Comparison of ENCODE assay signal across 31 cellular contexts in genomic region chr4:156803056-156803455, GRCh38.
DNase-seq lines count a peak whose midpoint lies in the region; ATAC-seq, FAIRE-seq and TF ChIP-seq lines count a peak whose summit lies in the region.
"Had no signal": no experiment of that assay in that cellular context is flagged by ENCODE, and none has a peak within 500 bp of the region (broad histone marks: within the 10 kb centered on the region; RNA-seq: fewer than 3 reads in every experiment).

No MANE protein-coding gene starts in this region.

- DNase-seq in AG09309 (ENCODE audit: low read depth) (peak; percentile 17), astrocyte (ENCODE audit: low read depth) (peak; percentile 9), foreskin fibroblast (peak; percentile 34 to 67), NOMO-1 treated with DMSO at 0.1 percent for 48 hours (lab: John Stamatoyannopoulos, UW; ENCODE audit: unreplicated experiment) (no peak), NOMO-1 treated with dmso at 0.1 percent for 144 hours (lab: John Stamatoyannopoulos, UW; ENCODE audit: unreplicated experiment) (no peak)
- DNase-seq: activated CD8-positive, alpha-beta T cell treated with anti-CD3 and anti-CD28 coated beads, Interleukin-2, amount 10 ng/mL, durations not matched to agents 7 days and 5 days; activated gamma-delta T cell treated with Interleukin-2 at 50 U/mL for 16 hours; activated T-cell treated with anti-CD3 and anti-CD28 coated beads for 4 hours; COR-L47; dermis blood vessel endothelial cell; DMS79 treated with DMSO at 0.1 percent for 48 hours; GOT3; heart left ventricle; left colon; NCI-H146; NCI-H446 treated with DMSO at 0.1 percent for 48 hours; SJCRH30; T-helper 1 cell; upper lobe of left lung had no signal

- FAIRE-seq in astrocyte (lab: Jason Lieb, UNC), result peak; percentile 82
- FAIRE-seq: A204.1, bronchial epithelial cell, endometrium, RCC 7860, TTC549 had no signal

- H3K36me3 Mint-ChIP-seq in astrocyte (ENCODE audit: low read depth, unreplicated experiment), result no peaks in the 10 kb centered on the region
- H3K36me3 Mint-ChIP-seq: memory B cell had no signal

- H3K79me2 ChIP-seq in astrocyte (ENCODE audit: insufficient read depth, low read length), result peaks cover 5% of the 10 kb centered on the region

- no peak overlapping the region for H3K4me2 ChIP-seq in astrocyte (ENCODE audit: low read length)
- H3K4me2 ChIP-seq: BLaER1 treated with 17β-estradiol and CSF1 and Interleukin-3, amounts not matched to agents 10 nM and 100 nM; KMS-11 had no signal

- H3K4me3 ChIP-seq in AG09309 (ENCODE audit: control insufficient read depth, low read depth, low read length), result no peak overlapping the region
- H3K4me3 ChIP-seq in astrocyte (ENCODE audit: insufficient read depth, low read depth, low read length), result no peak overlapping the region
- no peak overlapping the region for H3K4me3 ChIP-seq in foreskin fibroblast (ENCODE audit: low read depth in 1 of 2, low read length in 2 of 2)
- H3K4me3 ChIP-seq: BLaER1 treated with 17β-estradiol and CSF1 and Interleukin-3, amounts not matched to agents 10 nM and 100 nM; heart left ventricle; SJCRH30; skin epidermis; upper lobe of left lung had no signal

- H4K20me1 ChIP-seq in astrocyte (ENCODE audit: insufficient read depth, low read length), result no peaks in the 10 kb centered on the region
- H4K20me1 ChIP-seq: BLaER1 treated with 17β-estradiol and CSF1 and Interleukin-3, amounts not matched to agents 10 nM and 100 nM had no signal

- no peak overlapping the region for H2AFZ ChIP-seq in astrocyte (ENCODE audit: low read depth, low read length)

- H3K4me1 ChIP-seq in astrocyte (ENCODE audit: insufficient read depth, low read length), result peaks cover 14% of the 10 kb centered on the region

- no peaks in the 10 kb centered on the region for H3K36me3 ChIP-seq in astrocyte (ENCODE audit: insufficient read depth, low read length)
- H3K36me3 ChIP-seq: BLaER1 treated with 17β-estradiol and CSF1 and Interleukin-3, amounts not matched to agents 10 nM and 100 nM; heart left ventricle; SJCRH30; upper lobe of left lung had no signal

- H3K27ac ChIP-seq in astrocyte (ENCODE audit: low read depth, low read length), result no peak overlapping the region
- H3K27ac ChIP-seq: BLaER1 treated with 17β-estradiol and CSF1 and Interleukin-3, amounts not matched to agents 10 nM and 100 nM; heart left ventricle; KMS-11; SJCRH30; skin epidermis; upper lobe of left lung had no signal

- no peak overlapping the region for H3K4me3 Mint-ChIP-seq in astrocyte (ENCODE audit: unreplicated experiment)
- H3K4me3 Mint-ChIP-seq: activated CD8-positive, alpha-beta T cell treated with anti-CD3 and anti-CD28 coated beads, Interleukin-2, amount 10 ng/mL, durations not matched to agents 7 days and 5 days; memory B cell had no signal

- H3K4me1 Mint-ChIP-seq in astrocyte (ENCODE audit: low read depth, unreplicated experiment), result peaks cover 29% of the 10 kb centered on the region
- H3K4me1 Mint-ChIP-seq: memory B cell had no signal

- H3K27me3 Mint-ChIP-seq in astrocyte (ENCODE audit: low read depth, unreplicated experiment), result no peaks in the 10 kb centered on the region
- H3K27me3 Mint-ChIP-seq: memory B cell had no signal

- H3K9me3 ChIP-seq in astrocyte (ENCODE audit: insufficient read depth, low read depth, low read length), result no peaks in the 10 kb centered on the region
- H3K9me3 ChIP-seq: BLaER1 treated with 17β-estradiol and CSF1 and Interleukin-3, amounts not matched to agents 10 nM and 100 nM; heart left ventricle; SJCRH30; upper lobe of left lung had no signal

- ATAC-seq in HG03432 (IDR thresholded peaks at IDR 0.05; ENCODE audit: unreplicated experiment), result peak; percentile 60
- no peak for ATAC-seq in GM21529 (IDR thresholded peaks at IDR 0.05; ENCODE audit: unreplicated experiment)
- no peak for ATAC-seq in GM18520 (IDR thresholded peaks at IDR 0.05; ENCODE audit: unreplicated experiment)
- ATAC-seq: activated CD8-positive, alpha-beta T cell treated with anti-CD3 and anti-CD28 coated beads, Interleukin-2, amount 10 ng/mL, durations not matched to agents 7 days and 5 days; heart left ventricle; left colon had no signal

- no peaks in the 10 kb centered on the region for H3K9me3 Mint-ChIP-seq in astrocyte (ENCODE audit: unreplicated experiment)

- TF ChIP-seq CTCF in AG09309 (IDR thresholded peaks at IDR 0.05; ENCODE audit: control insufficient read depth, insufficient read depth, low read depth, low read length, missing control alignments) (no peak), astrocyte (IDR thresholded peaks at IDR 0.05; ENCODE audit: insufficient read depth, low read depth, low read length) (no peak), foreskin fibroblast (IDR thresholded peaks at IDR 0.05; ENCODE audit: low read depth, low read length) (no peak)

- no peak overlapping the region for H3K9ac ChIP-seq in astrocyte (ENCODE audit: low read length)
- H3K9ac ChIP-seq: BLaER1 treated with 17β-estradiol and CSF1 and Interleukin-3, amounts not matched to agents 10 nM and 100 nM; KMS-11 had no signal

- H3K27ac Mint-ChIP-seq in astrocyte (ENCODE audit: unreplicated experiment), result no peak overlapping the region
- H3K27ac Mint-ChIP-seq: activated CD8-positive, alpha-beta T cell treated with anti-CD3 and anti-CD28 coated beads, Interleukin-2, amount 10 ng/mL, durations not matched to agents 7 days and 5 days; memory B cell had no signal

- H3K27me3 ChIP-seq in astrocyte (ENCODE audit: insufficient read depth, low read length), result no peaks in the 10 kb centered on the region
- H3K27me3 ChIP-seq: BLaER1 treated with 17β-estradiol and CSF1 and Interleukin-3, amounts not matched to agents 10 nM and 100 nM; heart left ventricle; SJCRH30; upper lobe of left lung had no signal

Comparison
In these comparisons a context has a peak if more than half of its experiments do, and no peak if none do; other contexts are left out.
1. DNase-seq: peak in AG09309 (single experiment), astrocyte (single experiment) and foreskin fibroblast (2 of 2); none in NOMO-1 treated with DMSO at 0.1 percent for 48 hours (single experiment) and NOMO-1 treated with dmso at 0.1 percent for 144 hours (single experiment).